Comparison of ENCODE assay signal across 9 cellular contexts in the genomic region with DNA sequence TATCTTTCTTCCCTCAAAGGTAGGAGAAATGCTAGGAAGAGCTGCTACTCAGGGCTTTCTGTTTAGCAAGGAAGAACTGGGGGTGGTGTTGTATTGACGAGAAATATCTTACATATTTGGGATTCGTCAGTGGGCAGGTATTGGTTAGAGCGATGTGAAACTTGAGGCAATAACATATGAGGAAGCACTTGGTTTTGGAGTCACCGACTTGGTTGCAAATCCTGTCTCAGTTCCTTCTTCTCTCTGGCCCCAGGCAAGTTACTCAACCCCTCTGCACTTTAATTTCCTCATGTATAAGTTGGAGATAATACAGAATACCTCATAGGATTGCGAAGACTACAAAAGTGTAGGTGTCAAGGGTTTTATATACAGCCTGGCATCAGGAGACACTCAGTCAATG. TPM values are rescaled to one million over a fixed set of nuclear protein-coding genes. Genes with fewer than 3 reads are reported as not detected.
DNase-seq lines count a peak whose midpoint lies in the region; ATAC-seq lines count a peak whose summit lies in the region.
"Had no signal": no experiment of that assay in that cellular context is flagged by ENCODE, and none has a peak within 500 bp of the region (broad histone marks: within the 10 kb centered on the region; RNA-seq: fewer than 3 reads in every experiment).

No MANE protein-coding gene starts in this region.

- no peak overlapping the region for H3K27ac Mint-ChIP-seq in effector memory CD8-positive, alpha-beta T cell
- H3K27ac Mint-ChIP-seq in activated CD4-positive, alpha-beta memory T cell treated with anti-CD3 and anti-CD28 coated beads for 36 hours, result no peak overlapping the region

- ATAC-seq in GM21423 (IDR thresholded peaks at IDR 0.05; ENCODE audit: unreplicated experiment), result peak; percentile 86
- peak; percentile 96 for ATAC-seq in HG03565 (IDR thresholded peaks at IDR 0.05; ENCODE audit: unreplicated experiment)
- ATAC-seq in effector memory CD8-positive, alpha-beta T cell (replicated peaks), result peak; percentile 24

- H3K4me3 Mint-ChIP-seq in effector memory CD8-positive, alpha-beta T cell, result no peak overlapping the region
- no peak overlapping the region for H3K4me3 Mint-ChIP-seq in activated CD4-positive, alpha-beta memory T cell treated with anti-CD3 and anti-CD28 coated beads for 36 hours

- no peaks in the 10 kb centered on the region for H3K4me1 Mint-ChIP-seq in effector memory CD8-positive, alpha-beta T cell (ENCODE audit: low read depth in 2 of 2)
- no peaks in the 10 kb centered on the region for H3K4me1 Mint-ChIP-seq in activated CD4-positive, alpha-beta memory T cell treated with anti-CD3 and anti-CD28 coated beads for 36 hours (ENCODE audit: low read depth)

- DNase-seq in ELR (ENCODE audit: low read depth), result peak; percentile 85
- no peak for DNase-seq in effector memory CD8-positive, alpha-beta T cell
- no peak for DNase-seq in occipital lobe (lab: John Stamatoyannopoulos, UW)
- no peak for DNase-seq in activated CD4-positive, alpha-beta memory T cell treated with anti-CD3 and anti-CD28 coated beads for 36 hours
- no peak for DNase-seq in NCI-H2029 (lab: John Stamatoyannopoulos, UW)
- no peak for DNase-seq in NCI-H2081 treated with DMSO at 0.1 percent for 48 hours (lab: John Stamatoyannopoulos, UW)
- DNase-seq: kidney glomerular epithelial cell had no signal

- H3K36me3 Mint-ChIP-seq in effector memory CD8-positive, alpha-beta T cell (ENCODE audit: insufficient read depth), result no peaks in the 10 kb centered on the region
- no peaks in the 10 kb centered on the region for H3K36me3 Mint-ChIP-seq in activated CD4-positive, alpha-beta memory T cell treated with anti-CD3 and anti-CD28 coated beads for 36 hours

- CTCF ChIA-PET in activated CD4-positive, alpha-beta memory T cell treated with anti-CD3 and anti-CD28 coated beads for 36 hours (lab: Charles Lee), result no interaction called here

- intact Hi-C loops in activated CD4-positive, alpha-beta memory T cell treated with anti-CD3 and anti-CD28 coated beads for 36 hours (cut with micrococcal nuclease), result no loop called here

- POLR2A ChIA-PET in activated CD4-positive, alpha-beta memory T cell treated with anti-CD3 and anti-CD28 coated beads for 36 hours (lab: Charles Lee), result no interaction called here

- H3K27me3 Mint-ChIP-seq in effector memory CD8-positive, alpha-beta T cell, result no peaks in the 10 kb centered on the region
- H3K27me3 Mint-ChIP-seq in activated CD4-positive, alpha-beta memory T cell treated with anti-CD3 and anti-CD28 coated beads for 36 hours, result no peaks in the 10 kb centered on the region

- no peaks in the 10 kb centered on the region for H3K9me3 Mint-ChIP-seq in effector memory CD8-positive, alpha-beta T cell
- H3K9me3 Mint-ChIP-seq in activated CD4-positive, alpha-beta memory T cell treated with anti-CD3 and anti-CD28 coated beads for 36 hours, result no peaks in the 10 kb centered on the region

RNA-seq across cellular contexts. Expression of gene GPAT3, which starts 34.1 kb away (rescaled TPM):
- not detected for total RNA-seq in occipital lobe
- total RNA-seq in activated CD4-positive, alpha-beta memory T cell treated with anti-CD3 and anti-CD28 coated beads for 36 hours, result 1 to 10 TPM; 4.2 to 7.2 TPM

Comparison
In these comparisons a context has a peak if more than half of its experiments do, and no peak if none do; other contexts are left out.
1. ATAC-seq: peak in every context shown above with its lines; median percentile 96 in HG03565; 86 in GM21423; 24 in effector memory CD8-positive, alpha-beta T cell.